In genomic region chr11:59253001-59253400, GRCh38 we compare ENCODE assay signal across 25 cellular contexts. TPM values are rescaled to one million over a fixed set of nuclear protein-coding genes. Genes with fewer than 3 reads are reported as not detected.
"Had no signal": no experiment of that assay in that cellular context is flagged by ENCODE, and none has a peak within 500 bp of the region (broad histone marks: within the 10 kb centered on the region; RNA-seq: fewer than 3 reads in every experiment).

No MANE protein-coding gene starts in this region.

- H3K27ac ChIP-seq: SJSA1, SK-N-MC had no signal

- ATAC-seq: HepG2 had no signal

- H3K27me3 ChIP-seq: MG63, SJSA1 had no signal

- H3K9me3 ChIP-seq: MG63, SJSA1 had no signal

- H3K4me3 ChIP-seq: MG63, SJSA1, SK-N-MC had no signal

- FAIRE-seq: HepG2, RCC 7860 had no signal

- DNase-seq: IMR-90, Karpas-422, KG1, MG63, NCI-H1092, NCI-H1105 treated with DMSO at 0.1 percent for 48 hours, NCI-H1417 treated with DMSO at 0.1 percent for 48 hours, NCI-H146, NCI-H1694 treated with DMSO at 0.1 percent for 48 hours, NCI-H1930, NCI-H2081, NCI-H2107, NCI-H2227 treated with DMSO at 0.1 percent for 48 hours, NCI-H524, NCI-H69, NCI-H774, Right ventricle myocardium superior, RPMI8226, SIG-M5 had no signal

- H3K36me3 ChIP-seq: MG63, SJSA1 had no signal

RNA-seq across cellular contexts. Expression of gene MPEG1, which starts 40.3 kb away (rescaled TPM):
- total RNA-seq: HepG2, HT1080, IMR-90, NCI-H460, SJSA1 had no signal
- polyA plus RNA-seq: HepG2, IMR-90 had no signal
